ENCODE assay signal across 16 cellular contexts in the genomic region with DNA sequence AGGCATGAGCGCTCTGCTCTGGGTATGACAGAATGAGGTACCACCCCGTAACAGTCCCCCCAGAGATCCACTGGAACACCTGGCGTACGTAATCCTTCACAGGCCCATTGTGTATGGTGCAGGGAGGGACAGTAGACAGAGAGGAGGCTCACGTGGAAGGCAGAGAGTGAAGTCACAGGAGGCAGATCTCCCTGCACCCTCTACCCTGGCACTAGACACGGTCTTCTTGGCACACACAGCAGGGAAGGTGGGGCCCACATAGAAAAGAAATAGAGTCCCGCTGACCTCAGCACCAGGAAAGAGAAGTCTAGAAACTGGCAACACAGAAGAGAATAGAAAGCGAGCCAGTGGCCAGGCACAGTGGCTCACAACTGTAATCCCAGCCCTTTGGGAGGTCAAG.
"Had no signal": no experiment of that assay in that cellular context is flagged by ENCODE, and none has a peak within 500 bp of the region (broad histone marks: within the 10 kb centered on the region; RNA-seq: fewer than 3 reads in every experiment).

No MANE protein-coding gene starts in this region.

- H3K9me3 ChIP-seq: gastrocnemius medialis had no signal

- H3K27ac Mint-ChIP-seq: activated CD4-positive, alpha-beta memory T cell treated with anti-CD3 and anti-CD28 coated beads for 36 hours; activated CD4-positive, alpha-beta T cell treated with anti-CD3 and anti-CD28 coated beads for 36 hours; activated naive CD4-positive, alpha-beta T cell treated with anti-CD3 and anti-CD28 coated beads, Interleukin-2, amount 50 U/mL, for 72 hours; activated T-helper 1 cell treated with anti-CD3 and anti-CD28 coated beads, Interleukin-12 subunit alpha, Interleukin-12 subunit beta, Interleukin-2, Interleukin-4 antibody, amounts not matched to agents 30 ng/mL and 10 ng/mL and 1 ng/mL, durations not matched to agents 14 hours and 24 hours and 36 hours; nephron; stimulated activated naive CD8-positive, alpha-beta T cell treated with anti-CD3 and anti-CD28 coated beads, Interleukin-15, Interleukin-2, amounts not matched to agents 100 ng/mL and 50 ng/mL, for 24 hours; type B pancreatic cell had no signal

- H3K27me3 ChIP-seq: adrenal gland, gastrocnemius medialis, heart left ventricle had no signal

- H3K4me1 ChIP-seq: adrenal gland, gastrocnemius medialis had no signal

- H3K4me3 Mint-ChIP-seq: activated CD4-positive, alpha-beta memory T cell treated with anti-CD3 and anti-CD28 coated beads for 36 hours; activated CD4-positive, alpha-beta T cell treated with anti-CD3 and anti-CD28 coated beads for 36 hours; activated T-helper 1 cell treated with anti-CD3 and anti-CD28 coated beads, Interleukin-12 subunit alpha, Interleukin-12 subunit beta, Interleukin-2, Interleukin-4 antibody, amounts not matched to agents 30 ng/mL and 10 ng/mL and 1 ng/mL, durations not matched to agents 14 hours and 24 hours and 36 hours; nephron; stimulated activated naive CD8-positive, alpha-beta T cell treated with anti-CD3 and anti-CD28 coated beads, Interleukin-15, Interleukin-2, amounts not matched to agents 100 ng/mL and 50 ng/mL, for 24 hours; type B pancreatic cell had no signal

- H3K4me1 Mint-ChIP-seq: nephron had no signal

- DNase-seq: activated CD4-positive, alpha-beta memory T cell treated with anti-CD3 and anti-CD28 coated beads for 36 hours; activated CD4-positive, alpha-beta T cell treated with anti-CD3 and anti-CD28 coated beads for 36 hours; activated gamma-delta T cell treated with Interleukin-2 at 50 U/mL for 16 hours; activated T-cell treated with anti-CD3 and anti-CD28 coated beads for 4 hours; adrenal gland; effector CD4-positive, alpha-beta T cell; gastrocnemius medialis; heart left ventricle; kidney glomerular epithelial cell; nucleus accumbens; WERI-Rb-1 had no signal

- H3K9me3 Mint-ChIP-seq: type B pancreatic cell had no signal

- H3K4me3 ChIP-seq: adrenal gland, gastrocnemius medialis, heart left ventricle had no signal

- H3K27me3 Mint-ChIP-seq: activated CD4-positive, alpha-beta memory T cell treated with anti-CD3 and anti-CD28 coated beads for 36 hours; activated CD4-positive, alpha-beta T cell treated with anti-CD3 and anti-CD28 coated beads for 36 hours; stimulated activated naive CD8-positive, alpha-beta T cell treated with anti-CD3 and anti-CD28 coated beads, Interleukin-15, Interleukin-2, amounts not matched to agents 100 ng/mL and 50 ng/mL, for 24 hours; type B pancreatic cell had no signal

- H3K27ac ChIP-seq: adrenal gland, gastrocnemius medialis, heart left ventricle, WERI-Rb-1 had no signal

- ATAC-seq: activated CD4-positive, alpha-beta T cell treated with anti-CD3 and anti-CD28 coated beads for 36 hours; activated naive CD4-positive, alpha-beta T cell treated with anti-CD3 and anti-CD28 coated beads, Interleukin-2, amount 50 U/mL, for 72 hours; gastrocnemius medialis had no signal
